28 cellular contexts compared by ENCODE assay signal in genomic region chr10:113180401-113181154, GRCh38.
A peak's percentile ranks its signal among the peaks of the same experiment; 100 is the strongest.
DNase-seq lines count a peak whose midpoint lies in the region; ATAC-seq and TF ChIP-seq lines count a peak whose summit lies in the region.
"Had no signal": no experiment of that assay in that cellular context is flagged by ENCODE, and none has a peak within 500 bp of the region (broad histone marks: within the 10 kb centered on the region; RNA-seq: fewer than 3 reads in every experiment).

No MANE protein-coding gene starts in this region.

- ATAC-seq in naive thymus-derived CD4-positive, alpha-beta T cell, result peak; percentile 55
- no peak for ATAC-seq in gastrocnemius medialis
- ATAC-seq: activated CD4-positive, CD25-positive, alpha-beta regulatory T cell treated with anti-CD3 and anti-CD28 coated beads, Interleukin-2, amount 50 U/mL, for 24 hours; left colon; natural killer cell treated with Interleukin-12 subunit alpha and Interleukin-12 subunit beta and Interleukin-15 and Interleukin-18, amount 100 ng/mL, for 72 hours; pancreas had no signal

- H3K36me3 Mint-ChIP-seq in naive thymus-derived CD4-positive, alpha-beta T cell, result no peaks in the 10 kb centered on the region
- H3K36me3 Mint-ChIP-seq in activated CD4-positive, alpha-beta T cell treated with anti-CD3 and anti-CD28 coated beads, Interleukin-2, amount 10 ng/mL, durations not matched to agents 7 days and 5 days (ENCODE audit: low read depth), result no peaks in the 10 kb centered on the region
- H3K36me3 Mint-ChIP-seq: activated naive CD8-positive, alpha-beta T cell treated with anti-CD3 and anti-CD28 coated beads for 36 hours; IgD-negative memory B cell; natural killer cell treated with Interleukin-12 subunit alpha and Interleukin-12 subunit beta and Interleukin-15 and Interleukin-18, amount 100 ng/mL, for 72 hours had no signal

- H3K27ac Mint-ChIP-seq in naive thymus-derived CD4-positive, alpha-beta T cell, result no peak overlapping the region
- no peak overlapping the region for H3K27ac Mint-ChIP-seq in activated CD4-positive, alpha-beta T cell treated with anti-CD3 and anti-CD28 coated beads, Interleukin-2, amount 10 ng/mL, durations not matched to agents 7 days and 5 days
- H3K27ac Mint-ChIP-seq: activated CD4-positive, alpha-beta memory T cell treated with anti-CD3 and anti-CD28 coated beads, Interleukin-2, amount 10 ng/mL, durations not matched to agents 7 days and 5 days; activated naive CD8-positive, alpha-beta T cell treated with anti-CD3 and anti-CD28 coated beads for 36 hours; dendritic cell treated with granulocyte-macrophage colony-stimulating factor and Interleukin-4, amounts not matched to agents 40 ng/mL and 50 ng/mL, for 4 days; IgD-negative memory B cell; natural killer cell treated with Interleukin-12 subunit alpha and Interleukin-12 subunit beta and Interleukin-15 and Interleukin-18, amount 100 ng/mL, for 72 hours had no signal

- POLR2A ChIA-PET in naive thymus-derived CD4-positive, alpha-beta T cell (lab: Charles Lee), result no interaction called here
- POLR2A ChIA-PET in activated CD4-positive, alpha-beta T cell treated with anti-CD3 and anti-CD28 coated beads, Interleukin-2, amount 10 ng/mL, durations not matched to agents 7 days and 5 days (lab: Charles Lee), result no interaction called here

- CTCF ChIA-PET in naive thymus-derived CD4-positive, alpha-beta T cell (lab: Charles Lee), result no interaction called here
- CTCF ChIA-PET in activated CD4-positive, alpha-beta T cell treated with anti-CD3 and anti-CD28 coated beads, Interleukin-2, amount 10 ng/mL, durations not matched to agents 7 days and 5 days (lab: Charles Lee), result interaction anchor here (0.6 kb wide), 1 partner anchor 608 kb away, joined by 4 read pairs; no protein-coding TSS in a partner anchor

- H3K9me3 Mint-ChIP-seq in naive thymus-derived CD4-positive, alpha-beta T cell, result no peaks in the 10 kb centered on the region
- no peaks in the 10 kb centered on the region for H3K9me3 Mint-ChIP-seq in activated CD4-positive, alpha-beta T cell treated with anti-CD3 and anti-CD28 coated beads, Interleukin-2, amount 10 ng/mL, durations not matched to agents 7 days and 5 days
- H3K9me3 Mint-ChIP-seq: activated CD4-positive, alpha-beta memory T cell treated with anti-CD3 and anti-CD28 coated beads, Interleukin-2, amount 10 ng/mL, durations not matched to agents 7 days and 5 days; activated naive CD8-positive, alpha-beta T cell treated with anti-CD3 and anti-CD28 coated beads for 36 hours; dendritic cell treated with granulocyte-macrophage colony-stimulating factor and Interleukin-4, amounts not matched to agents 40 ng/mL and 50 ng/mL, for 4 days; IgD-negative memory B cell; natural killer cell treated with Interleukin-12 subunit alpha and Interleukin-12 subunit beta and Interleukin-15 and Interleukin-18, amount 100 ng/mL, for 72 hours had no signal

- H3K4me1 ChIP-seq in naive thymus-derived CD4-positive, alpha-beta T cell (ENCODE audit: control insufficient read depth in 2 of 2, insufficient read depth in 2 of 2, low read length in 2 of 2), result no peaks in the 10 kb centered on the region
- H3K4me1 ChIP-seq in gastrocnemius medialis, result no peaks in the 10 kb centered on the region
- H3K4me1 ChIP-seq: pancreas had no signal

- H3K27me3 ChIP-seq in naive thymus-derived CD4-positive, alpha-beta T cell (ENCODE audit: control insufficient read depth in 2 of 2, insufficient read depth in 2 of 2, low read length in 2 of 2), result no peaks in the 10 kb centered on the region
- no peaks in the 10 kb centered on the region for H3K27me3 ChIP-seq in gastrocnemius medialis
- H3K27me3 ChIP-seq: pancreas, right atrium auricular region, upper lobe of left lung had no signal

- no peaks in the 10 kb centered on the region for H3K27me3 Mint-ChIP-seq in naive thymus-derived CD4-positive, alpha-beta T cell
- H3K27me3 Mint-ChIP-seq in activated CD4-positive, alpha-beta T cell treated with anti-CD3 and anti-CD28 coated beads, Interleukin-2, amount 10 ng/mL, durations not matched to agents 7 days and 5 days, result no peaks in the 10 kb centered on the region
- H3K27me3 Mint-ChIP-seq: activated naive CD8-positive, alpha-beta T cell treated with anti-CD3 and anti-CD28 coated beads for 36 hours; natural killer cell treated with Interleukin-12 subunit alpha and Interleukin-12 subunit beta and Interleukin-15 and Interleukin-18, amount 100 ng/mL, for 72 hours had no signal

- no peaks in the 10 kb centered on the region for H3K9me3 ChIP-seq in naive thymus-derived CD4-positive, alpha-beta T cell (ENCODE audit: control insufficient read depth in 2 of 3, low read length in 3 of 3)
- no peaks in the 10 kb centered on the region for H3K9me3 ChIP-seq in gastrocnemius medialis
- H3K9me3 ChIP-seq: pancreas, right atrium auricular region, upper lobe of left lung had no signal

- H3K36me3 ChIP-seq in naive thymus-derived CD4-positive, alpha-beta T cell (ENCODE audit: control insufficient read depth in 2 of 3, insufficient read depth in 3 of 3, low read length in 3 of 3), result no peaks in the 10 kb centered on the region
- H3K36me3 ChIP-seq in gastrocnemius medialis, result no peaks in the 10 kb centered on the region
- H3K36me3 ChIP-seq: pancreas, right atrium auricular region, upper lobe of left lung had no signal

- in situ Hi-C loops in gastrocnemius medialis (cut with MboI; ENCODE audit: low sequenced_read_pairs in 4 of 4), result no loop called here

- peak; percentile 29 for DNase-seq in EH (ENCODE audit: low read depth)
- peak; percentile 47 for DNase-seq in NOMO-1 treated with DMSO at 0.1 percent for 48 hours (lab: John Stamatoyannopoulos, UW; ENCODE audit: unreplicated experiment)
- peak; percentile 77 for DNase-seq in choroid plexus epithelial cell (ENCODE audit: low read depth)
- DNase-seq in naive thymus-derived CD4-positive, alpha-beta T cell, result no peak
- no peak for DNase-seq in gastrocnemius medialis
- no peak for DNase-seq in activated CD4-positive, alpha-beta T cell treated with anti-CD3 and anti-CD28 coated beads, Interleukin-2, amount 10 ng/mL, durations not matched to agents 7 days and 5 days
- no peak for DNase-seq in Ammon's horn (ENCODE audit: low spot score)
- no peak for DNase-seq in DMS79 treated with DMSO at 0.1 percent for 48 hours (lab: John Stamatoyannopoulos, UW)
- DNase-seq: activated CD4-positive, alpha-beta memory T cell treated with anti-CD3 and anti-CD28 coated beads, Interleukin-2, amount 10 ng/mL, durations not matched to agents 7 days and 5 days; activated naive CD8-positive, alpha-beta T cell treated with anti-CD3 and anti-CD28 coated beads for 36 hours; activated T-cell treated with anti-CD3 and anti-CD28 coated beads for 4 hours; caudate nucleus; COR-L47; hippocampal formation; left colon; NCI-H146; NCI-H446 treated with DMSO at 0.1 percent for 48 hours; NCI-H82; pancreas; PC-9; Right ventricle myocardium superior; stimulated activated CD4-positive, alpha-beta T cell treated with anti-CD3 and anti-CD28 coated beads, Interleukin-2, amount 100 ng/mL, for 48 hours had no signal

- H3K4me3 Mint-ChIP-seq in naive thymus-derived CD4-positive, alpha-beta T cell, result no peak overlapping the region
- no peak overlapping the region for H3K4me3 Mint-ChIP-seq in activated CD4-positive, alpha-beta T cell treated with anti-CD3 and anti-CD28 coated beads, Interleukin-2, amount 10 ng/mL, durations not matched to agents 7 days and 5 days
- H3K4me3 Mint-ChIP-seq: activated CD4-positive, alpha-beta memory T cell treated with anti-CD3 and anti-CD28 coated beads, Interleukin-2, amount 10 ng/mL, durations not matched to agents 7 days and 5 days; activated naive CD8-positive, alpha-beta T cell treated with anti-CD3 and anti-CD28 coated beads for 36 hours; dendritic cell treated with granulocyte-macrophage colony-stimulating factor and Interleukin-4, amounts not matched to agents 40 ng/mL and 50 ng/mL, for 4 days; IgD-negative memory B cell; natural killer cell treated with Interleukin-12 subunit alpha and Interleukin-12 subunit beta and Interleukin-15 and Interleukin-18, amount 100 ng/mL, for 72 hours had no signal

- TF ChIP-seq CTCF in choroid plexus epithelial cell (conservative IDR thresholded peaks at IDR 0.05; ENCODE audit: low read depth, low read length) (no peak), gastrocnemius medialis (IDR thresholded peaks at IDR 0.05 in 4 of 5, conservative IDR thresholded peaks at IDR 0.05 in 1 of 5) (no peak)

- no peak for TF ChIP-seq POLR2A in gastrocnemius medialis (IDR thresholded peaks at IDR 0.05)

- H3K27ac ChIP-seq in naive thymus-derived CD4-positive, alpha-beta T cell (ENCODE audit: low read depth, low read length), result no peak overlapping the region
- no peak overlapping the region for H3K27ac ChIP-seq in gastrocnemius medialis
- H3K27ac ChIP-seq: pancreas, PC-9, right atrium auricular region, upper lobe of left lung had no signal

- intact Hi-C loops in naive thymus-derived CD4-positive, alpha-beta T cell (cut with micrococcal nuclease), result no loop called here
- intact Hi-C loops in gastrocnemius medialis (cut with DNase I; ENCODE audit: low total_unique reads), result no loop called here

- no peak overlapping the region for H3K4me3 ChIP-seq in choroid plexus epithelial cell (ENCODE audit: low read depth, low read length)
- no peak overlapping the region for H3K4me3 ChIP-seq in naive thymus-derived CD4-positive, alpha-beta T cell (ENCODE audit: low read length)
- H3K4me3 ChIP-seq in gastrocnemius medialis, result no peak overlapping the region
- H3K4me3 ChIP-seq: pancreas, PC-9, right atrium auricular region, upper lobe of left lung had no signal

- H3K4me1 Mint-ChIP-seq in naive thymus-derived CD4-positive, alpha-beta T cell, result peaks cover 0 to 2% (median 0%) of the 10 kb centered on the region in 7 donors
- no peaks in the 10 kb centered on the region for H3K4me1 Mint-ChIP-seq in activated CD4-positive, alpha-beta T cell treated with anti-CD3 and anti-CD28 coated beads, Interleukin-2, amount 10 ng/mL, durations not matched to agents 7 days and 5 days
- H3K4me1 Mint-ChIP-seq: activated CD4-positive, alpha-beta memory T cell treated with anti-CD3 and anti-CD28 coated beads, Interleukin-2, amount 10 ng/mL, durations not matched to agents 7 days and 5 days; activated naive CD8-positive, alpha-beta T cell treated with anti-CD3 and anti-CD28 coated beads for 36 hours; IgD-negative memory B cell had no signal

Comparison
In these comparisons a context has a peak if more than half of its experiments do, and no peak if none do; other contexts are left out.
1. DNase-seq: peak in EH (single experiment), NOMO-1 treated with DMSO at 0.1 percent for 48 hours (single experiment) and choroid plexus epithelial cell (single experiment); none in naive thymus-derived CD4-positive, alpha-beta T cell (0 of 9), gastrocnemius medialis (0 of 2), activated CD4-positive, alpha-beta T cell treated with anti-CD3 and anti-CD28 coated beads, Interleukin-2, amount 10 ng/mL, durations not matched to agents 7 days and 5 days (single experiment), Ammon's horn (single experiment) and DMS79 treated with DMSO at 0.1 percent for 48 hours (single experiment).